32 cellular contexts compared by ENCODE assay signal in genomic region chr2:237391140-237391539, GRCh38. TPM values are rescaled to one million over a fixed set of nuclear protein-coding genes. Genes with fewer than 3 reads are reported as not detected.
DNase-seq lines count a peak whose midpoint lies in the region; ATAC-seq and TF ChIP-seq lines count a peak whose summit lies in the region.
"Had no signal": no experiment of that assay in that cellular context is flagged by ENCODE, and none has a peak within 500 bp of the region (broad histone marks: within the 10 kb centered on the region; RNA-seq: fewer than 3 reads in every experiment).

No MANE protein-coding gene starts in this region.

- no peak overlapping the region for H2BK15ac ChIP-seq in mesenchymal stem cell (ENCODE audit: low read depth, poor library complexity, severe bottlenecking)

- no peaks in the 10 kb centered on the region for H3K79me1 ChIP-seq in mesenchymal stem cell (replicated peaks; ENCODE audit: low read length, poor library complexity, severe bottlenecking)

- H3K4me2 ChIP-seq in mesenchymal stem cell (ENCODE audit: low read length, poor library complexity, severe bottlenecking), result no peak overlapping the region

- H2AK5ac ChIP-seq in mesenchymal stem cell (ENCODE audit: low read length, severe bottlenecking), result no peak overlapping the region

- no peak for TF ChIP-seq CTCF in omental fat pad (IDR thresholded peaks at IDR 0.05)

- H3K4me3 ChIP-seq in mesenchymal stem cell (ENCODE audit: insufficient read depth in 1 of 2, low read depth in 1 of 2, low read length in 2 of 2), result no peak overlapping the region
- H3K4me3 ChIP-seq: adrenal gland, lung, thyroid gland had no signal

- no peak overlapping the region for H3K27ac ChIP-seq in mesenchymal stem cell (ENCODE audit: low read length, poor library complexity, severe bottlenecking)
- H3K27ac ChIP-seq: adrenal gland, C4-2B, thyroid gland had no signal

- no peak overlapping the region for H2BK120ac ChIP-seq in mesenchymal stem cell (ENCODE audit: low read depth, low read length)

- H3K36me3 ChIP-seq in mesenchymal stem cell (ENCODE audit: control insufficient read depth in 1 of 2, insufficient read depth in 2 of 2, low read depth in 1 of 2, low read length in 2 of 2), result peaks cover 0 to 100% of the 10 kb centered on the region in 2 experiments
- H3K36me3 ChIP-seq: adrenal gland, thyroid gland had no signal

- no peak overlapping the region for H3K18ac ChIP-seq in mesenchymal stem cell (ENCODE audit: low read depth in 1 of 2, low read length in 2 of 2)

- no peak overlapping the region for H3K4ac ChIP-seq in mesenchymal stem cell (ENCODE audit: low read depth in 1 of 2, low read length in 2 of 2)

- H4K8ac ChIP-seq in mesenchymal stem cell (ENCODE audit: low read length), result no peak overlapping the region

- H3K27me3 ChIP-seq in mesenchymal stem cell (ENCODE audit: control insufficient read depth in 1 of 2, insufficient read depth in 1 of 2, low read length in 2 of 2), result no peaks in the 10 kb centered on the region
- H3K27me3 ChIP-seq: adrenal gland, thyroid gland had no signal

- peak overlapping the region; percentile 75 for H3K9ac ChIP-seq in mesenchymal stem cell (ENCODE audit: low read length)

- H3K14ac ChIP-seq in mesenchymal stem cell (ENCODE audit: low read length in 2 of 2), result no peak overlapping the region

- DNase-seq in GM03348 (ENCODE audit: low spot score), result peak; percentile 29
- DNase-seq in cerebellum (ENCODE audit: low spot score), result peak; percentile 6
- no peak for DNase-seq in mesenchymal stem cell
- DNase-seq in superior temporal gyrus (ENCODE audit: extremely low spot score), result peak; percentile 63
- no peak for DNase-seq in C1 segment of cervical spinal cord (lab: John Stamatoyannopoulos, UW)
- DNase-seq in NCI-H446 treated with DMSO at 0.1 percent for 48 hours (lab: John Stamatoyannopoulos, UW), result no peak
- DNase-seq in omental fat pad (ENCODE audit: low spot score), result no peak
- DNase-seq: activated CD4-positive, alpha-beta memory T cell treated with anti-CD3 and anti-CD28 coated beads, Interleukin-2, amount 10 ng/mL, durations not matched to agents 7 days and 5 days; activated CD8-positive, alpha-beta memory T cell treated with anti-CD3 and anti-CD28 coated beads, Interleukin-2, amount 50 U/mL, for 4 hours; activated naive CD4-positive, alpha-beta T cell treated with anti-CD3 and anti-CD28 coated beads, Interleukin-2, amount 10 ng/mL, durations not matched to agents 7 days and 5 days; adrenal gland; central memory CD4-positive, alpha-beta T cell; DND-41; endodermal cell; H7; hypothalamus; Kasumi-1; left cardiac atrium; NCI-H1436 treated with DMSO at 0.1 percent for 48 hours; NCI-H2081 treated with DMSO at 0.1 percent for 48 hours; NCI-H226; NCI-H69; occipital lobe; Right ventricle myocardium superior; stimulated activated CD4-positive, alpha-beta T cell treated with anti-CD3 and anti-CD28 coated beads, Interleukin-1b, Interleukin-23, amount 100 ng/mL, for 48 hours; stimulated activated naive CD4-positive, alpha-beta T cell treated with Interleukin-2 at 50 U/mL for 16 hours; thyroid gland had no signal

- WGBS in mesenchymal stem cell, result 100% methylated on average over 3 of the region's 5 CpGs

- H3K9me3 ChIP-seq in mesenchymal stem cell (ENCODE audit: control insufficient read depth, low read length), result no peaks in the 10 kb centered on the region
- H3K9me3 ChIP-seq: adrenal gland, thyroid gland had no signal

- H2AFZ ChIP-seq in mesenchymal stem cell (ENCODE audit: low read depth, low read length), result no peak overlapping the region

- no peak for ATAC-seq in GM21526 (IDR thresholded peaks at IDR 0.05; ENCODE audit: low FRiP score, unreplicated experiment)
- ATAC-seq in omental fat pad (ENCODE audit: low FRiP score), result no peak
- ATAC-seq: esophagus mucosa; left cardiac atrium; natural killer cell treated with Interleukin-12 subunit alpha and Interleukin-12 subunit beta and Interleukin-15 and Interleukin-18, amount 100 ng/mL, for 72 hours had no signal

- no peak overlapping the region for H4K91ac ChIP-seq in mesenchymal stem cell (ENCODE audit: low read length)

- no peaks in the 10 kb centered on the region for H3K4me1 ChIP-seq in mesenchymal stem cell (ENCODE audit: control insufficient read depth, insufficient read depth, low read depth, low read length)
- H3K4me1 ChIP-seq: adrenal gland, thyroid gland had no signal

- H2BK12ac ChIP-seq in mesenchymal stem cell (ENCODE audit: low read length in 2 of 2), result no peak overlapping the region

- no peak overlapping the region for H3K23ac ChIP-seq in mesenchymal stem cell (ENCODE audit: low read length in 2 of 2)

- H2BK5ac ChIP-seq in mesenchymal stem cell (ENCODE audit: low read depth, low read length, poor library complexity, severe bottlenecking), result no peak overlapping the region

RNA-seq across cellular contexts. Expression of gene COL6A3, which starts 22.8 kb away (rescaled TPM):
- total RNA-seq in cerebellum, result 59.6 TPM
- polyA plus RNA-seq in mesenchymal stem cell (2013, experiment 1 of 2), result 173 TPM
- 153 TPM for polyA plus RNA-seq in mesenchymal stem cell (2013, experiment 2 of 2)
- 100 to 1,000 TPM; 105 to 712 (median 274) TPM for total RNA-seq in omental fat pad

Comparison
In these comparisons a context has a peak if more than half of its experiments do, and no peak if none do; other contexts are left out.
1. DNase-seq: peak in GM03348 (single experiment), cerebellum (single experiment) and superior temporal gyrus (single experiment); none in mesenchymal stem cell (single experiment), C1 segment of cervical spinal cord (0 of 14), NCI-H446 treated with DMSO at 0.1 percent for 48 hours (single experiment) and omental fat pad (single experiment).